In genomic region chr10:123203393-123204126, GRCh38 we compare ENCODE assay signal across 16 cellular contexts. TPM values are rescaled to one million over a fixed set of nuclear protein-coding genes. Genes with fewer than 3 reads are reported as not detected.
DNase-seq lines count a peak whose midpoint lies in the region; ATAC-seq, FAIRE-seq and TF ChIP-seq lines count a peak whose summit lies in the region.
"Had no signal": no experiment of that assay in that cellular context is flagged by ENCODE, and none has a peak within 500 bp of the region (broad histone marks: within the 10 kb centered on the region; RNA-seq: fewer than 3 reads in every experiment).

No MANE protein-coding gene starts in this region.

- intact Hi-C loops in left lung (cut with DNase I), result no loop called here

- ATAC-seq in left lung (peak; percentile 88), HG02973 (IDR thresholded peaks at IDR 0.05; ENCODE audit: unreplicated experiment) (no peak), HG02840 (IDR thresholded peaks at IDR 0.05; ENCODE audit: low FRiP score, unreplicated experiment) (no peak)
- ATAC-seq: activated CD8-positive, alpha-beta T cell treated with anti-CD3 and anti-CD28 coated beads, Interleukin-2, amount 10 ng/mL, durations not matched to agents 7 days and 5 days; activated T-helper 17 cell treated with anti-CD3 and anti-CD28 coated beads, Interleukin-2, amount 50 U/mL, for 72 hours; T-cell; WTC11 had no signal

- peak; percentile 60 for FAIRE-seq in GM12892 (lab: Jason Lieb, UNC)
- no peak for FAIRE-seq in small intestine (lab: Jason Lieb, UNC)
- FAIRE-seq: kidney had no signal

- DNase-seq in GM12892 (ENCODE audit: insufficient read length), result no peak
- peak; percentile 61 to 71 for DNase-seq in SHP77 (lab: John Stamatoyannopoulos, UW)
- no peak for DNase-seq in left lung
- DNase-seq in activated gamma-delta T cell (lab: John Stamatoyannopoulos, UW), result no peak
- no peak for DNase-seq in small intestine
- DNase-seq: activated CD8-positive, alpha-beta T cell treated with anti-CD3 and anti-CD28 coated beads, Interleukin-2, amount 10 ng/mL, durations not matched to agents 7 days and 5 days; IMR-90; kidney; NCI-H345; stomach; T-cell had no signal

- no peak for TF ChIP-seq CTCF in 22Rv1 (IDR thresholded peaks at IDR 0.05)
- no peak for TF ChIP-seq CTCF in left lung (IDR thresholded peaks at IDR 0.05)

- 85 to 92% (median 89%) methylated on average over 6 of the region's 6 CpGs for WGBS in small intestine, 3 donors

- peaks cover 0 to 16% of the 10 kb centered on the region in 2 donors for H3K9me3 ChIP-seq in left lung
- no peaks in the 10 kb centered on the region for H3K9me3 ChIP-seq in small intestine (ENCODE audit: control insufficient read depth, low read depth)

- H3K27me3 ChIP-seq in left lung (no peaks in the 10 kb centered on the region), small intestine (ENCODE audit: control insufficient read depth in 2 of 2, insufficient read depth in 2 of 2, low read length in 2 of 2) (no peaks in the 10 kb centered on the region)
- H3K27me3 ChIP-seq: stomach had no signal

- H3K4me1 ChIP-seq in left lung (no peaks in the 10 kb centered on the region), small intestine (ENCODE audit: control insufficient read depth in 2 of 2, insufficient read depth in 1 of 2, low read depth in 1 of 2, low read length in 1 of 2) (no peaks in the 10 kb centered on the region)

- peak overlapping the region; percentile 60 for H3K27ac ChIP-seq in 22Rv1
- H3K27ac ChIP-seq in left lung, result no peak overlapping the region
- no peak overlapping the region for H3K27ac ChIP-seq in small intestine (ENCODE audit: low read depth in 1 of 2, low read length in 1 of 2)

- no peak for TF ChIP-seq POLR2A in GM12892 (IDR thresholded peaks at IDR 0.05; ENCODE audit: low read depth, low read length)

- no peak overlapping the region for H3K4me3 ChIP-seq in left lung
- H3K4me3 ChIP-seq in small intestine (ENCODE audit: low read depth in 1 of 2, low read length in 2 of 2), result no peak overlapping the region
- H3K4me3 ChIP-seq: stomach had no signal

- H3K36me3 ChIP-seq in left lung, result no peaks in the 10 kb centered on the region
- H3K36me3 ChIP-seq in small intestine (ENCODE audit: control insufficient read depth in 2 of 2, insufficient read depth in 2 of 2, low read length in 2 of 2), result no peaks in the 10 kb centered on the region

RNA-seq across cellular contexts. Expression of gene BUB3, which starts 49.4 kb away (rescaled TPM):
- 165 TPM for polyA plus RNA-seq in GM12892 (2012; ENCODE audit: missing spikeins)
- total RNA-seq in left lung, result 10 to 100 TPM; 63.5 to 65.1 TPM
- polyA plus RNA-seq in small intestine, result 10 to 100 TPM; 37.6 to 74.9 (median 52.8) TPM

RNA-seq across cellular contexts. Expression of gene HMX2, which starts 55.6 kb away (rescaled TPM):
- polyA plus RNA-seq in GM12892 (2012; ENCODE audit: missing spikeins), result 3.0 TPM
- total RNA-seq in left lung, result not detected
- polyA plus RNA-seq in small intestine, result under 1 TPM in 1 of 3 donors, not detected in 2; 0.48 TPM
- total RNA-seq: activated CD8-positive, alpha-beta T cell treated with anti-CD3 and anti-CD28 coated beads, Interleukin-2, amount 10 ng/mL, durations not matched to agents 7 days and 5 days; IMR-90; stomach; T-cell had no signal
- polyA plus RNA-seq: IMR-90, stomach had no signal

Comparison
In these comparisons a context has a peak if more than half of its experiments do, and no peak if none do; other contexts are left out.
1. DNase-seq: peak in SHP77 (2 of 2); none in GM12892 (single experiment), left lung (0 of 2), activated gamma-delta T cell (single experiment) and small intestine (single experiment).